In the genomic region with DNA sequence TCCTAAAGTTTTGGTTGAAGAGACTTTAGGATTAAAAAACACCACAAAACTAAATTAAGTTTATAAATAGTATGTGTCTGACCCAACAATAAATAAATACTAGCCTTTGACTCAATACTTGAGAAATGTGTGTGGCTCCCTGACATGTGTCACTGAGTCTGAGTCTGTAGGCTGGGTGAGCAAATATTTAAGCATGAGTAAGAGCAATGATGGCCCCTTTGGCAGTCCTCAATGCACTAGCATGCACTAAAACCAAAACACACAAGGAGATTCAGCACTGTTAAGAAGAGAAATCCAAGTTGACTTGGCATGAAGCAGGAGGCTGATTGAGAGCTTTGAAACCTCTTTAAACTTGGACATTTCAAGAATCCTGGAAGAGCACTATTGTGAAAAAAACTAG, we compare ENCODE assay signal across 17 cellular contexts. TPM values are rescaled to one million over a fixed set of nuclear protein-coding genes. Genes with fewer than 3 reads are reported as not detected.
DNase-seq lines count a peak whose midpoint lies in the region; ATAC-seq, FAIRE-seq and TF ChIP-seq lines count a peak whose summit lies in the region.
"Had no signal": no experiment of that assay in that cellular context is flagged by ENCODE, and none has a peak within 500 bp of the region (broad histone marks: within the 10 kb centered on the region; RNA-seq: fewer than 3 reads in every experiment).

No MANE protein-coding gene starts in this region.

- intact Hi-C loops in HCT116 (cut with micrococcal nuclease) = no loop called here
- intact Hi-C loops in sigmoid colon (cut with DNase I) = no loop called here
- intact Hi-C loops in posterior vena cava (cut with DNase I) = no loop called here

- no peak for TF ChIP-seq RAD21 in A549 (conservative IDR thresholded peaks at IDR 0.05 in 1 of 2, IDR thresholded peaks at IDR 0.05 in 1 of 2)
- no peak for TF ChIP-seq RAD21 in HCT116 (IDR thresholded peaks at IDR 0.05; ENCODE audit: low read depth)

- BruUV-seq in HCT116 (replicated peaks; lab: Mats Ljungman, UMichigan) = no TSS peak

- CTCF ChIA-PET in A549 (lab: Yijun Ruan, JAX) = interaction anchor here (1.6 kb wide), 1 partner anchor 81 kb away, joined by 3 read pairs; no protein-coding TSS in a partner anchor
- CTCF ChIA-PET in HCT116 (lab: Charles Lee) = no interaction called here

- peak overlapping the region; percentile 19; the same call in 2 of the 3 replicates for H3K4me2 ChIP-seq in A549
- no peak overlapping the region for H3K4me2 ChIP-seq in HCT116 (ENCODE audit: low read length)

- TF ChIP-seq POLR2A in A549 (IDR thresholded peaks at IDR 0.05; ENCODE audit: low read length) = no peak
- TF ChIP-seq POLR2A in HCT116 (IDR thresholded peaks at IDR 0.05; ENCODE audit: borderline replicate concordance, extremely low read depth, insufficient read depth, insufficient read length) = no peak
- TF ChIP-seq POLR2A in sigmoid colon (IDR thresholded peaks at IDR 0.05) = no peak

- no peak overlapping the region for H3K9ac ChIP-seq in HCT116 (ENCODE audit: low read length)

- H3K27me3 ChIP-seq in HCT116 (ENCODE audit: insufficient read depth, low read length) (no peaks in the 10 kb centered on the region), sigmoid colon (no peaks in the 10 kb centered on the region)

- DNase-seq in A549 (ENCODE audit: low read depth in 1 of 2, low spot score in 1 of 2) (peak; percentile 17 to 38), HCT116 (ENCODE audit: low read depth, low spot score) (no peak), amniotic epithelial cell (ENCODE audit: low read depth) (peak; percentile 39), hepatic stellate cell (ENCODE audit: low spot score) (peak; percentile 46), sigmoid colon (no peak), posterior vena cava (ENCODE audit: low spot score) (no peak), NCI-H510A (lab: John Stamatoyannopoulos, UW) (no peak)
- DNase-seq: activated CD4-positive, alpha-beta T cell treated with anti-CD3 and anti-CD28 coated beads, Interleukin-2, amount 50 U/mL, for 48 hours; activated naive CD4-positive, alpha-beta T cell treated with anti-CD3 and anti-CD28 coated beads for 36 hours; AML-193; dermis blood vessel endothelial cell; midbrain; psoas muscle; substantia nigra; T-helper 1 cell had no signal

- H3K4me3 ChIP-seq in A549 (no peak overlapping the region), HCT116 (replicated peaks in 1 of 2; ENCODE audit: low read depth in 1 of 2, low read length in 2 of 2) (no peak overlapping the region), sigmoid colon (no peak overlapping the region)
- H3K4me3 ChIP-seq: psoas muscle had no signal

- no peaks in the 10 kb centered on the region for H3K9me2 ChIP-seq in HCT116 (ENCODE audit: insufficient read depth)

- peaks cover 5% of the 10 kb centered on the region; the same call in 1 of the 3 replicates for H3K4me1 ChIP-seq in A549
- peaks cover 20 to 31% of the 10 kb centered on the region in 2 experiments for H3K4me1 ChIP-seq in HCT116 (ENCODE audit: control insufficient read depth in 1 of 2, insufficient read depth in 2 of 2, low read length in 2 of 2)
- peaks cover 0 to 5% (median 0%) of the 10 kb centered on the region in 4 donors for H3K4me1 ChIP-seq in sigmoid colon
- H3K4me1 ChIP-seq: psoas muscle had no signal

- H3K79me2 ChIP-seq in HCT116 (ENCODE audit: insufficient read depth, low read length) = no peaks in the 10 kb centered on the region

- H3K27ac ChIP-seq in A549 (no peak overlapping the region), HCT116 (ENCODE audit: low read depth, low read length) (no peak overlapping the region), sigmoid colon (no peak overlapping the region)
- H3K27ac ChIP-seq: psoas muscle had no signal

- RAD21 ChIA-PET in HCT116 (lab: Charles Lee; ENCODE audit: low non-redundant PET in 1 of 2, low total read pairs in 2 of 2, uncharacterized antibody in 2 of 2, unreplicated experiment in 2 of 2) = no interaction called here

- H2AFZ ChIP-seq in HCT116 (ENCODE audit: low read depth, low read length, poor library complexity, severe bottlenecking) = no peak overlapping the region

- no peaks in the 10 kb centered on the region for H4K20me1 ChIP-seq in HCT116 (ENCODE audit: insufficient read depth)

- ATAC-seq in A549 (peak; percentile 68 to 75), HCT116 (no peak), GM21576 (IDR thresholded peaks at IDR 0.05; ENCODE audit: unreplicated experiment) (no peak)
- ATAC-seq: psoas muscle had no signal

- no peak for TF ChIP-seq CTCF in A549 (IDR thresholded peaks at IDR 0.05)
- TF ChIP-seq CTCF in HCT116 (IDR thresholded peaks at IDR 0.05 in 2 of 3, conservative IDR thresholded peaks at IDR 0.05 in 1 of 3; ENCODE audit: borderline replicate concordance in 1 of 3, insufficient read depth in 1 of 3, low read depth in 2 of 3, low read length in 2 of 3) = no peak
- no peak for TF ChIP-seq CTCF in sigmoid colon (IDR thresholded peaks at IDR 0.05)

- POLR2A ChIA-PET in A549 (lab: Yijun Ruan, JAX) (no interaction called here), HCT116 (lab: Charles Lee) (no interaction called here)

- no peaks in the 10 kb centered on the region for H3K36me3 ChIP-seq in HCT116 (ENCODE audit: control insufficient read depth in 1 of 2, insufficient read depth in 2 of 2, low read length in 2 of 2)
- H3K36me3 ChIP-seq in sigmoid colon = no peaks in the 10 kb centered on the region

- TF ChIP-seq EP300 in A549 (IDR thresholded peaks at IDR 0.05) = no peak
- no peak for TF ChIP-seq EP300 in sigmoid colon (IDR thresholded peaks at IDR 0.05)

- FAIRE-seq in A549 (lab: Jason Lieb, UNC) = no peak
- FAIRE-seq: HTR-8/SVneo had no signal

- H3K9me3 ChIP-seq in A549 (peaks cover 3% of the 10 kb centered on the region; the same call in 1 of the 3 replicates), HCT116 (ENCODE audit: control insufficient read depth in 1 of 2, insufficient read depth in 1 of 2, low read depth in 1 of 2, low read length in 2 of 2) (no peaks in the 10 kb centered on the region), sigmoid colon (no peaks in the 10 kb centered on the region)
- H3K9me3 ChIP-seq: psoas muscle had no signal

TF ChIP-seq in A549, 52 proteins besides CTCF, POLR2A, EP300 and RAD21:
- no peak for TF ChIP-seq FOSL2 (IDR thresholded peaks at IDR 0.05)
- peak; percentile 37; the same call in 1 of the 2 replicates for TF ChIP-seq FOSL2 (CRISPR knock-in tag; IDR thresholded peaks at IDR 0.05)
- TF ChIP-seq TFCP2L1 (CRISPR knock-in tag; IDR thresholded peaks at IDR 0.05) = no peak
- no peak for TF ChIP-seq RARB (CRISPR knock-in tag; IDR thresholded peaks at IDR 0.05)
- no peak for TF ChIP-seq CHD2 (IDR thresholded peaks at IDR 0.05; ENCODE audit: low read length, partially characterized antibody)
- no peak for TF ChIP-seq CBX2 (IDR thresholded peaks at IDR 0.05; ENCODE audit: borderline replicate concordance, low read depth)
- no peak for TF ChIP-seq HEYL (CRISPR knock-in tag; IDR thresholded peaks at IDR 0.05)
- no peak for TF ChIP-seq HMGXB4 (CRISPR knock-in tag; IDR thresholded peaks at IDR 0.05; ENCODE audit: borderline replicate concordance)

TF ChIP-seq in HCT116, 20 proteins besides CTCF, POLR2A, EP300 and RAD21:
- TF ChIP-seq, protein P1, sequence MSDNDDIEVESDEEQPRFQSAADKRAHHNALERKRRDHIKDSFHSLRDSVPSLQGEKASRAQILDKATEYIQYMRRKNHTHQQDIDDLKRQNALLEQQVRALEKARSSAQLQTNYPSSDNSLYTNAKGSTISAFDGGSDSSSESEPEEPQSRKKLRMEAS (IDR thresholded peaks at IDR 0.05) = 0 out of 2 replicates have a peak, but pooled peaks have one; percentile 17
- TF ChIP-seq SRF (IDR thresholded peaks at IDR 0.05; ENCODE audit: low read depth) = no peak
- no peak for TF ChIP-seq SP1 (IDR thresholded peaks at IDR 0.05; ENCODE audit: low read depth)
- 0 out of 2 replicates have a peak, but pooled peaks have one; percentile 9 for TF ChIP-seq FOSL1 (IDR thresholded peaks at IDR 0.05; ENCODE audit: low read depth)
- TF ChIP-seq, protein P2, sequence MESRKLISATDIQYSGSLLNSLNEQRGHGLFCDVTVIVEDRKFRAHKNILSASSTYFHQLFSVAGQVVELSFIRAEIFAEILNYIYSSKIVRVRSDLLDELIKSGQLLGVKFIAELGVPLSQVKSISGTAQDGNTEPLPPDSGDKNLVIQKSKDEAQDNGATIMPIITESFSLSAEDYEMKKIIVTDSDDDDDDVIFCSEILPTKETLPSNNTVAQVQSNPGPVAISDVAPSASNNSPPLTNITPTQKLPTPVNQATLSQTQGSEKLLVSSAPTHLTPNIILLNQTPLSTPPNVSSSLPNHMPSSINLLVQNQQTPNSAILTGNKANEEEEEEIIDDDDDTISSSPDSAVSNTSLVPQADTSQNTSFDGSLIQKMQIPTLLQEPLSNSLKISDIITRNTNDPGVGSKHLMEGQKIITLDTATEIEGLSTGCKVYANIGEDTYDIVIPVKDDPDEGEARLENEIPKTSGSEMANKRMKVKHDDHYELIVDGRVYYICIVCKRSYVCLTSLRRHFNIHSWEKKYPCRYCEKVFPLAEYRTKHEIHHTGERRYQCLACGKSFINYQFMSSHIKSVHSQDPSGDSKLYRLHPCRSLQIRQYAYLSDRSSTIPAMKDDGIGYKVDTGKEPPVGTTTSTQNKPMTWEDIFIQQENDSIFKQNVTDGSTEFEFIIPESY (IDR thresholded peaks at IDR 0.05; ENCODE audit: extremely low read depth, insufficient replicate concordance, low read length) = no peak
- no peak for TF ChIP-seq SIN3A (IDR thresholded peaks at IDR 0.05; ENCODE audit: low read depth)
- TF ChIP-seq EGR1 (IDR thresholded peaks at IDR 0.05; ENCODE audit: low read depth) = no peak
- TF ChIP-seq ZNF274 (IDR thresholded peaks at IDR 0.05; ENCODE audit: low read depth, low read length) = no peak

RNA-seq across cellular contexts. Expression of gene CCDC71L, which starts 37.1 kb away (rescaled TPM):
- 9.9 and 11.4 TPM in 2 replicates for polyA plus RNA-seq in A549 (2011; rRNA removed)
- polyA plus RNA-seq in A549 (2012; cell fraction: cytosol; rRNA removed) = 5.8 and 7.8 TPM in 2 replicates
- polyA plus RNA-seq in A549 (2012; cell fraction: nucleus; rRNA removed) = 5.2 and 7.0 TPM in 2 replicates
- polyA plus RNA-seq in A549 (2017; fragmentation: RNase III; extraction: RNeasy Plus Mini Kit Qiagen cat#74134 plus additional on column Dnase treatment) = 7.3 to 9.3 TPM (median 9.1 TPM) in 3 replicates
- polyA minus RNA-seq in A549 (2011; rRNA and poly(A)+ RNA removed) = 3.0 and 5.0 TPM in 2 replicates
- 21.1 TPM for total RNA-seq in HCT116 (2021; ENCODE audit: unreplicated experiment)
- 7.3 and 9.7 TPM in 2 replicates for polyA plus RNA-seq in HCT116 (2012)
- total RNA-seq in sigmoid colon = 10 to 100 TPM; 13.9 to 84.0 (median 36.6) TPM
- polyA plus RNA-seq in sigmoid colon = 10 to 100 TPM in 2 of 3 donors, 1 to 10 TPM in 1; 8.3 to 21.3 (median 15.0) TPM
- total RNA-seq in posterior vena cava = 10 to 100 TPM; 24.9 to 33.2 TPM

Comparison
In these comparisons a context has a peak if more than half of its experiments do, and no peak if none do; other contexts are left out.
1. ATAC-seq: peak in A549 (2 of 2); none in HCT116 (single experiment) and GM21576 (single experiment).
2. DNase-seq: peak in A549 (2 of 2), amniotic epithelial cell (single experiment) and hepatic stellate cell (single experiment); none in HCT116 (single experiment), sigmoid colon (single experiment), posterior vena cava (single experiment) and NCI-H510A (single experiment).